Comparison of ENCODE assay signal across 8 cellular contexts in genomic region chr20:25237610-25238318, GRCh38. TPM values are rescaled to one million over a fixed set of nuclear protein-coding genes. Genes with fewer than 3 reads are reported as not detected.
DNase-seq lines count a peak whose midpoint lies in the region; ATAC-seq and TF ChIP-seq lines count a peak whose summit lies in the region.

No MANE protein-coding gene starts in this region.

- intact Hi-C loops in esophagus muscularis mucosa (cut with DNase I): no loop called here
- intact Hi-C loops in testis (cut with DNase I; ENCODE audit: low total_unique reads): no loop called here

- H4K12ac ChIP-seq in trophoblast cell (ENCODE audit: low read depth, low read length): no peak overlapping the region

- H4K91ac ChIP-seq in trophoblast cell (ENCODE audit: low read depth, low read length): peak overlapping the region; percentile 46

- H3K4ac ChIP-seq in trophoblast cell (ENCODE audit: low read depth, low read length): no peak overlapping the region

- DNase-seq in HuH-7.5 (ENCODE audit: low spot score) (peak; percentile 59), esophagus muscularis mucosa (ENCODE audit: extremely low spot score) (peak; percentile 94), trophoblast cell (peak; percentile 85 to 90), testis (no peak)
- peak; percentile 20 to 64 for DNase-seq in activated CD4-positive, alpha-beta T cell treated with anti-CD3 and anti-CD28 coated beads, Interleukin-2, amount 50 U/mL, for 24 hours (ENCODE audit: low read depth in 1 of 2, low spot score in 1 of 2)

- peak overlapping the region; percentile 64 for H2BK5ac ChIP-seq in trophoblast cell (ENCODE audit: low read depth, low read length, poor library complexity)

- no peak for TF ChIP-seq POLR2A in esophagus muscularis mucosa (IDR thresholded peaks at IDR 0.05; ENCODE audit: low read depth)
- TF ChIP-seq POLR2A in testis (IDR thresholded peaks at IDR 0.05): no peak

- H2BK120ac ChIP-seq in trophoblast cell (ENCODE audit: insufficient read depth, low read length, poor library complexity): no peak overlapping the region

- H3K18ac ChIP-seq in trophoblast cell (ENCODE audit: low read length): peak overlapping the region; percentile 39

- no peak overlapping the region for H3K4me3 ChIP-seq in esophagus muscularis mucosa
- H3K4me3 ChIP-seq in trophoblast cell (ENCODE audit: low read depth, low read length): no peak overlapping the region
- H3K4me3 ChIP-seq in testis: no peak overlapping the region

- no peak overlapping the region for H3K4me2 ChIP-seq in trophoblast cell (ENCODE audit: low read length)

- no peaks in the 10 kb centered on the region for H3K27me3 ChIP-seq in esophagus muscularis mucosa
- no peaks in the 10 kb centered on the region for H3K27me3 ChIP-seq in trophoblast cell (ENCODE audit: insufficient read depth, low read length)
- H3K27me3 ChIP-seq in testis: no peaks in the 10 kb centered on the region

- H3K79me2 ChIP-seq in trophoblast cell (ENCODE audit: control insufficient read depth, insufficient read depth, low read length, poor library complexity): no peaks in the 10 kb centered on the region

- peak; percentile 82 for ATAC-seq in GM18511 (IDR thresholded peaks at IDR 0.05; ENCODE audit: unreplicated experiment)
- ATAC-seq in HG02759 (IDR thresholded peaks at IDR 0.05; ENCODE audit: unreplicated experiment): no peak
- ATAC-seq in GM19328 (IDR thresholded peaks at IDR 0.05; ENCODE audit: unreplicated experiment): no peak

- H3K23ac ChIP-seq in trophoblast cell (ENCODE audit: low read length): no peak overlapping the region

- peak overlapping the region; percentile 48 for H3K14ac ChIP-seq in trophoblast cell (ENCODE audit: low read length)

- peaks cover 25 to 68% (median 60%) of the 10 kb centered on the region in 4 donors for H3K4me1 ChIP-seq in esophagus muscularis mucosa
- H3K4me1 ChIP-seq in trophoblast cell (ENCODE audit: control insufficient read depth in 1 of 2, insufficient read depth in 2 of 2, low read length in 2 of 2): peaks cover 11 to 15% of the 10 kb centered on the region in 2 experiments
- H3K4me1 ChIP-seq in testis: peaks cover 4% of the 10 kb centered on the region

- H3K36me3 ChIP-seq in esophagus muscularis mucosa (no peaks in the 10 kb centered on the region), trophoblast cell (ENCODE audit: control insufficient read depth in 1 of 2, insufficient read depth in 2 of 2, low read length in 2 of 2) (no peaks in the 10 kb centered on the region), testis (ENCODE audit: low read depth, missing control alignments) (no peaks in the 10 kb centered on the region)

- 40% methylated on average over 9 of the region's 10 CpGs for WGBS in esophagus muscularis mucosa
- no CpG with 5 or more reads among the region's 10 CpGs for WGBS in trophoblast cell (ENCODE audit: extremely low coverage, insufficient coverage, insufficient read length)
- WGBS in testis, 2 donors: 43 to 47% methylated on average over 5 to 10 of the region's 10 CpGs

- peak overlapping the region; percentile 84 to 92 (median 88) for H3K27ac ChIP-seq in esophagus muscularis mucosa (replicated peaks in 1 of 4)
- H3K27ac ChIP-seq in trophoblast cell (ENCODE audit: low read depth, low read length): no peak overlapping the region
- no peak overlapping the region for H3K27ac ChIP-seq in testis

- no peak overlapping the region for H2AFZ ChIP-seq in trophoblast cell (ENCODE audit: insufficient read depth, low read length, poor library complexity)

- TF ChIP-seq CTCF in esophagus muscularis mucosa (IDR thresholded peaks at IDR 0.05) (no peak), testis (IDR thresholded peaks at IDR 0.05) (no peak)

- H3K9ac ChIP-seq in trophoblast cell (ENCODE audit: low read length): no peak overlapping the region

- H3K9me3 ChIP-seq in esophagus muscularis mucosa: no peaks in the 10 kb centered on the region
- H3K9me3 ChIP-seq in trophoblast cell (ENCODE audit: insufficient read depth, low read depth, low read length): peaks cover 3% of the 10 kb centered on the region
- no peaks in the 10 kb centered on the region for H3K9me3 ChIP-seq in testis

- no peak overlapping the region for H4K8ac ChIP-seq in trophoblast cell (ENCODE audit: low read depth, low read length)

- TF ChIP-seq EP300 in esophagus muscularis mucosa (IDR thresholded peaks at IDR 0.05): peak; percentile 98

- no peak overlapping the region for H2BK12ac ChIP-seq in trophoblast cell (ENCODE audit: low read length)

- peaks cover 3% of the 10 kb centered on the region for H3K79me1 ChIP-seq in trophoblast cell (ENCODE audit: low read length)

- H2AK5ac ChIP-seq in trophoblast cell (ENCODE audit: low read length): no peak overlapping the region

RNA-seq across cellular contexts. Expression of gene PYGB, which starts 10.1 kb away (rescaled TPM):
- total RNA-seq in esophagus muscularis mucosa: 100 to 1,000 TPM; 398 to 632 (median 462) TPM
- 21.3 and 22.0 TPM in 2 replicates for polyA plus RNA-seq in trophoblast cell (2013)
- total RNA-seq in testis: 10 to 100 TPM; 91.5 TPM
- 50.8 TPM for polyA plus RNA-seq in testis (ENCODE audit: insufficient read depth, low read depth, low replicate concordance)

RNA-seq across cellular contexts. Expression of gene ENTPD6, which starts 42.3 kb away (rescaled TPM):
- total RNA-seq in esophagus muscularis mucosa (10 to 100 TPM; 39.0 to 44.1 (median 43.5) TPM), testis (100 to 1,000 TPM; 157 to 204 TPM)
- 20.3 and 20.9 TPM in 2 replicates for polyA plus RNA-seq in trophoblast cell (2013)
- 80.7 TPM for polyA plus RNA-seq in testis (ENCODE audit: insufficient read depth, low read depth, low replicate concordance)

Comparison
In these comparisons a context has a peak if more than half of its experiments do, and no peak if none do; other contexts are left out.
1. H3K27ac ChIP-seq: peak in esophagus muscularis mucosa (4 of 4); none in trophoblast cell (single experiment) and testis (0 of 2).
2. RNA of gene PYGB, which starts 10.1 kb away (total RNA-seq): 398 to 632 TPM in esophagus muscularis mucosa; 91.5 TPM in testis; every median in the first group is over 4 times any median in the second.